Comparison of ENCODE assay signal across 25 cellular contexts in genomic region chr3:145017959-145018358, GRCh38.
A peak's percentile ranks its signal among the peaks of the same experiment; 100 is the strongest.
DNase-seq lines count a peak whose midpoint lies in the region; ATAC-seq and TF ChIP-seq lines count a peak whose summit lies in the region.
"Had no signal": no experiment of that assay in that cellular context is flagged by ENCODE, and none has a peak within 500 bp of the region (broad histone marks: within the 10 kb centered on the region; RNA-seq: fewer than 3 reads in every experiment).

No MANE protein-coding gene starts in this region.

- in situ Hi-C loops in KBM-7 (cut with MboI; ENCODE audit: low pct_unique_long_range_greater_than_20kb, low sequenced_read_pairs), result no loop called here

- H3K79me2 ChIP-seq in hepatocyte, result no peaks in the 10 kb centered on the region

- no peak for TF ChIP-seq CTCF in fibroblast of villous mesenchyme (IDR thresholded peaks at IDR 0.05; ENCODE audit: insufficient read depth, low read depth, low read length)
- TF ChIP-seq CTCF in progenitor cell of endocrine pancreas (IDR thresholded peaks at IDR 0.05; ENCODE audit: unreplicated experiment), result no peak
- no peak for TF ChIP-seq CTCF in Caco-2 (IDR thresholded peaks at IDR 0.05; ENCODE audit: insufficient read depth in 1 of 2, low read depth in 1 of 2, low read length in 1 of 2, severe bottlenecking in 1 of 2, unreplicated experiment in 1 of 2)
- TF ChIP-seq CTCF in hepatocyte (IDR thresholded peaks at IDR 0.05; ENCODE audit: poor library complexity), result no peak

- no peaks in the 10 kb centered on the region for H3K27me3 Mint-ChIP-seq in progenitor cell of endocrine pancreas
- H3K27me3 Mint-ChIP-seq in Caco-2 (ENCODE audit: insufficient read depth, unreplicated experiment), result no peaks in the 10 kb centered on the region
- H3K27me3 Mint-ChIP-seq: B cell, memory B cell had no signal

- H3K4me2 ChIP-seq in hepatocyte, result no peak overlapping the region

- H4K20me1 ChIP-seq in hepatocyte (ENCODE audit: insufficient read depth, poor library complexity, severe bottlenecking), result no peaks in the 10 kb centered on the region

- H3K36me3 ChIP-seq in adipocyte (ENCODE audit: control insufficient read depth, insufficient read depth, low read length, severe bottlenecking) (no peaks in the 10 kb centered on the region), Caco-2 (ENCODE audit: control insufficient read depth, insufficient read depth, low read length) (no peaks in the 10 kb centered on the region), hepatocyte (replicated peaks; ENCODE audit: insufficient read depth, low read depth) (no peaks in the 10 kb centered on the region)
- H3K36me3 ChIP-seq: breast epithelium, heart left ventricle had no signal

- no peak overlapping the region for H3K27ac ChIP-seq in hepatocyte
- H3K27ac ChIP-seq: breast epithelium, dorsolateral prefrontal cortex, heart left ventricle, testis had no signal

- H3K36me3 Mint-ChIP-seq in progenitor cell of endocrine pancreas (ENCODE audit: insufficient read depth), result no peaks in the 10 kb centered on the region
- no peaks in the 10 kb centered on the region for H3K36me3 Mint-ChIP-seq in Caco-2 (ENCODE audit: insufficient read depth, unreplicated experiment)
- H3K36me3 Mint-ChIP-seq: memory B cell had no signal

- H3K4me1 ChIP-seq in adipocyte (ENCODE audit: control insufficient read depth, insufficient read depth, low read length) (peaks cover 10% of the 10 kb centered on the region), Caco-2 (no peaks in the 10 kb centered on the region), hepatocyte (ENCODE audit: insufficient read depth) (peaks cover 5% of the 10 kb centered on the region)
- H3K4me1 ChIP-seq: breast epithelium, heart left ventricle, testis had no signal

- no peaks in the 10 kb centered on the region for H3K27me3 ChIP-seq in adipocyte (replicated peaks; ENCODE audit: control insufficient read depth, insufficient read depth, low read length)
- H3K27me3 ChIP-seq in Caco-2 (replicated peaks; ENCODE audit: control insufficient read depth, insufficient read depth, low read length), result no peaks in the 10 kb centered on the region
- H3K27me3 ChIP-seq in hepatocyte, result no peaks in the 10 kb centered on the region
- H3K27me3 ChIP-seq: breast epithelium, dorsolateral prefrontal cortex, heart left ventricle, testis had no signal

- H3K4me3 Mint-ChIP-seq in progenitor cell of endocrine pancreas (ENCODE audit: low read depth) (no peak overlapping the region), Caco-2 (ENCODE audit: unreplicated experiment) (no peak overlapping the region)
- H3K4me3 Mint-ChIP-seq: activated CD8-positive, alpha-beta T cell treated with anti-CD3 and anti-CD28 coated beads, Interleukin-2, amount 10 ng/mL, durations not matched to agents 7 days and 5 days; B cell; memory B cell; nephron progenitor cell had no signal

- no peak for ATAC-seq in HG03045 (IDR thresholded peaks at IDR 0.05; ENCODE audit: unreplicated experiment)
- ATAC-seq: activated CD8-positive, alpha-beta T cell treated with anti-CD3 and anti-CD28 coated beads, Interleukin-2, amount 10 ng/mL, durations not matched to agents 7 days and 5 days; activated naive CD4-positive, alpha-beta T cell treated with anti-CD3 and anti-CD28 coated beads, Interleukin-2, amount 50 U/mL, for 72 hours; heart left ventricle had no signal

- POLR2A ChIA-PET in Caco-2 (lab: Charles Lee), result no interaction called here

- H3K9me3 Mint-ChIP-seq in progenitor cell of endocrine pancreas (ENCODE audit: low read depth) (peaks cover 13% of the 10 kb centered on the region), Caco-2 (ENCODE audit: unreplicated experiment) (no peaks in the 10 kb centered on the region)
- H3K9me3 Mint-ChIP-seq: nephron progenitor cell had no signal

- intact Hi-C loops in Caco-2 (cut with micrococcal nuclease; ENCODE audit: unreplicated experiment), result no loop called here

- no TSS peak for BruUV-seq in Caco-2 (replicated peaks; lab: Mats Ljungman, UMichigan)

- no peak overlapping the region for H3K9ac ChIP-seq in adipocyte (ENCODE audit: low read length)

- no peak overlapping the region for H2AFZ ChIP-seq in hepatocyte

- H3K9me3 ChIP-seq in adipocyte (ENCODE audit: control insufficient read depth, low read length) (no peaks in the 10 kb centered on the region), Caco-2 (no peaks in the 10 kb centered on the region), hepatocyte (ENCODE audit: low read depth) (no peaks in the 10 kb centered on the region)
- H3K9me3 ChIP-seq: breast epithelium, heart left ventricle, testis had no signal

- H3K4me3 ChIP-seq in adipocyte (ENCODE audit: low read length) (no peak overlapping the region), fibroblast of villous mesenchyme (ENCODE audit: low read depth, low read length) (no peak overlapping the region), skeletal muscle cell (ENCODE audit: low read depth, low read length) (no peak overlapping the region), Caco-2 (ENCODE audit: low read depth, low read length) (no peak overlapping the region), hepatocyte (no peak overlapping the region)
- H3K4me3 ChIP-seq: breast epithelium, dorsolateral prefrontal cortex, heart left ventricle, testis had no signal

- H3K27ac Mint-ChIP-seq in progenitor cell of endocrine pancreas, result no peak overlapping the region
- H3K27ac Mint-ChIP-seq in Caco-2 (ENCODE audit: unreplicated experiment), result no peak overlapping the region
- H3K27ac Mint-ChIP-seq: activated CD8-positive, alpha-beta T cell treated with anti-CD3 and anti-CD28 coated beads, Interleukin-2, amount 10 ng/mL, durations not matched to agents 7 days and 5 days; activated naive CD4-positive, alpha-beta T cell treated with anti-CD3 and anti-CD28 coated beads, Interleukin-2, amount 50 U/mL, for 72 hours; B cell; memory B cell; nephron progenitor cell had no signal

- no peaks in the 10 kb centered on the region for H3K9me2 ChIP-seq in hepatocyte (replicated peaks; ENCODE audit: insufficient read depth)

- CTCF ChIA-PET in Caco-2 (lab: Charles Lee), result no interaction called here

- DNase-seq in KBM-7 (peak; percentile 25), adipocyte (ENCODE audit: low read depth) (peak; percentile 54), fibroblast of villous mesenchyme (ENCODE audit: low read depth) (peak; percentile 37), skeletal muscle cell (ENCODE audit: low read depth) (peak; percentile 1), progenitor cell of endocrine pancreas (ENCODE audit: low spot score, unreplicated experiment) (no peak), Caco-2 (no peak), hepatocyte (ENCODE audit: low spot score) (no peak)
- DNase-seq: activated CD8-positive, alpha-beta T cell treated with anti-CD3 and anti-CD28 coated beads, Interleukin-2, amount 10 ng/mL, durations not matched to agents 7 days and 5 days; activated T-cell treated with anti-CD3 and anti-CD28 coated beads, Interleukin-2, amount 50 U/mL, for 48 hours; dorsolateral prefrontal cortex; heart left ventricle; Kasumi-1; kidney; NCI-H1436; NCI-H2227 treated with DMSO at 0.1 percent for 48 hours; nephron progenitor cell; Right ventricle myocardium superior; stimulated activated CD4-positive, alpha-beta T cell treated with anti-CD3 and anti-CD28 coated beads, Interleukin-12 subunit alpha, Interleukin-12 subunit beta, amount 100 ng/mL, for 4 hours; T-helper 1 cell; testis had no signal

- 56% methylated on average over 1 of the region's 1 CpG for WGBS in hepatocyte (ENCODE audit: low lambda C conversion rate, missing lambda C conversion rate)

- peaks cover 3% of the 10 kb centered on the region for H3K4me1 Mint-ChIP-seq in progenitor cell of endocrine pancreas (ENCODE audit: low read depth)
- no peaks in the 10 kb centered on the region for H3K4me1 Mint-ChIP-seq in Caco-2 (ENCODE audit: low read depth, unreplicated experiment)
- H3K4me1 Mint-ChIP-seq: B cell, memory B cell, nephron progenitor cell had no signal

Comparison
In these comparisons a context has a peak if more than half of its experiments do, and no peak if none do; other contexts are left out.
1. DNase-seq: peak in KBM-7 (single experiment), adipocyte (single experiment), fibroblast of villous mesenchyme (single experiment) and skeletal muscle cell (single experiment); none in progenitor cell of endocrine pancreas (single experiment), Caco-2 (0 of 2) and hepatocyte (single experiment).